Comparison of ENCODE assay signal across 8 cellular contexts in genomic region chr1:117368116-117369108, GRCh38. TPM values are rescaled to one million over a fixed set of nuclear protein-coding genes. Genes with fewer than 3 reads are reported as not detected.
DNase-seq lines count a peak whose midpoint lies in the region; ATAC-seq and TF ChIP-seq lines count a peak whose summit lies in the region.

No MANE protein-coding gene starts in this region.

- intact Hi-C loops in upper lobe of right lung (cut with DNase I), result no loop called here

- H3K4me1 ChIP-seq in BLaER1, result peaks cover 46% of the 10 kb centered on the region
- H3K4me1 ChIP-seq in upper lobe of right lung, result peaks cover 40% of the 10 kb centered on the region

- peaks cover 5% of the 10 kb centered on the region for H3K9me3 ChIP-seq in BLaER1
- H3K9me3 ChIP-seq in upper lobe of right lung, result no peaks in the 10 kb centered on the region

- TF ChIP-seq CTCF in cardiac fibroblast (IDR thresholded peaks at IDR 0.05; ENCODE audit: low read depth, low read length) (no peak), upper lobe of right lung (IDR thresholded peaks at IDR 0.05) (no peak)

- peak overlapping the region; percentile 93 for H3K4me2 ChIP-seq in BLaER1

- ATAC-seq in GM18511 (IDR thresholded peaks at IDR 0.05; ENCODE audit: unreplicated experiment), result peak; percentile 18
- no peak for ATAC-seq in upper lobe of right lung
- no peak for ATAC-seq in GM18520 (IDR thresholded peaks at IDR 0.05; ENCODE audit: unreplicated experiment)

- H3K27ac ChIP-seq in BLaER1 (peak overlapping the region; percentile 96; the same call in 1 of the 2 replicates), upper lobe of right lung (no peak overlapping the region)

- DNase-seq in NCI-H526 (lab: John Stamatoyannopoulos, UW) (peak; percentile 49 to 53), cardiac fibroblast (ENCODE audit: low read depth in 2 of 2) (peak in 1 of 2 donors; percentile 41), medulla oblongata (ENCODE audit: extremely low spot score) (peak; percentile 30), upper lobe of right lung (no peak), AG08396 (ENCODE audit: low spot score) (no peak)

- peak overlapping the region; percentile 97 for H3K9ac ChIP-seq in BLaER1

- H3K36me3 ChIP-seq in BLaER1 (no peaks in the 10 kb centered on the region), upper lobe of right lung (no peaks in the 10 kb centered on the region)

- peaks cover 59% of the 10 kb centered on the region for H4K20me1 ChIP-seq in BLaER1

- H3K4me3 ChIP-seq in BLaER1, result peak overlapping the region; percentile 94
- H3K4me3 ChIP-seq in cardiac fibroblast (replicated peaks in 1 of 2; ENCODE audit: low read depth in 2 of 2, low read length in 2 of 2), result peak overlapping the region; percentile 83 to 87
- peak overlapping the region; percentile 81 for H3K4me3 ChIP-seq in upper lobe of right lung

- H3K27me3 ChIP-seq in BLaER1 (no peaks in the 10 kb centered on the region), upper lobe of right lung (no peaks in the 10 kb centered on the region)

RNA-seq across cellular contexts. Expression of gene MAN1A2, which starts 1.2 kb away (rescaled TPM):
- 40.3 TPM for total RNA-seq in upper lobe of right lung

Comparison
In these comparisons a context has a peak if more than half of its experiments do, and no peak if none do; other contexts are left out.
1. DNase-seq: peak in NCI-H526 (2 of 2) and medulla oblongata (single experiment); none in upper lobe of right lung (single experiment) and AG08396 (single experiment).
2. Peak in every context shown above with its lines, with median percentiles within 50 percentile points of each other: H3K4me3 ChIP-seq.